Comparison of ENCODE assay signal across 8 cellular contexts in genomic region chr2:230225486-230225885, GRCh38.
DNase-seq lines count a peak whose midpoint lies in the region; ATAC-seq lines count a peak whose summit lies in the region.

TSS of gene SP140 (plus strand) at chr2:230225736. CDS start at chr2:230225845, 109 bp downstream.

- peak within 1 kb of the TSS; percentile 93 for H3K4me3 Mint-ChIP-seq in T-helper 2 cell treated with Interferon-gamma antibody and Interleukin-4, amounts not matched to agents 5 μg/mL and 100 μg/mL, for 36 hours

- peak within 1 kb of the TSS; percentile 95 for H3K27ac Mint-ChIP-seq in T-helper 2 cell treated with Interferon-gamma antibody and Interleukin-4, amounts not matched to agents 5 μg/mL and 100 μg/mL, for 36 hours

- peak; percentile 86 for DNase-seq in T-helper 2 cell treated with Interferon-gamma antibody and Interleukin-4, amounts not matched to agents 5 μg/mL and 100 μg/mL, for 36 hours (ENCODE audit: low spot score)
- DNase-seq in central memory CD4-positive, alpha-beta T cell, result peak; percentile 88
- peak; percentile 32 to 64 for DNase-seq in stimulated activated CD4-positive, alpha-beta T cell treated with anti-CD3 and anti-CD28 coated beads, Interleukin-15, amount 100 ng/mL, for 1 hour (ENCODE audit: low read depth in 1 of 2, low spot score in 1 of 2)
- DNase-seq in NCI-H128 (lab: John Stamatoyannopoulos, UW; ENCODE audit: unreplicated experiment) (no peak), GOT3 (lab: John Stamatoyannopoulos, UW) (no peak), retina (no peak)

- H3K4me1 Mint-ChIP-seq in T-helper 2 cell treated with Interferon-gamma antibody and Interleukin-4, amounts not matched to agents 5 μg/mL and 100 μg/mL, for 36 hours (ENCODE audit: low read depth), result peaks cover 66% of the 10 kb centered on the region

- H3K27me3 Mint-ChIP-seq in T-helper 2 cell treated with Interferon-gamma antibody and Interleukin-4, amounts not matched to agents 5 μg/mL and 100 μg/mL, for 36 hours (ENCODE audit: low read depth), result no peaks in the 10 kb centered on the region

- peaks cover 30% of the 10 kb centered on the region for H3K36me3 Mint-ChIP-seq in T-helper 2 cell treated with Interferon-gamma antibody and Interleukin-4, amounts not matched to agents 5 μg/mL and 100 μg/mL, for 36 hours (ENCODE audit: low read depth)

- ATAC-seq in GM18499 (IDR thresholded peaks at IDR 0.05; ENCODE audit: insufficient read depth, unreplicated experiment) (peak; percentile 55), HG02763 (IDR thresholded peaks at IDR 0.05; ENCODE audit: unreplicated experiment) (peak; percentile 75)

- peaks cover 8% of the 10 kb centered on the region for H3K9me3 Mint-ChIP-seq in T-helper 2 cell treated with Interferon-gamma antibody and Interleukin-4, amounts not matched to agents 5 μg/mL and 100 μg/mL, for 36 hours

Comparison
In these comparisons a context has a peak if more than half of its experiments do, and no peak if none do; other contexts are left out.
1. DNase-seq: peak in T-helper 2 cell treated with Interferon-gamma antibody and Interleukin-4, amounts not matched to agents 5 μg/mL and 100 μg/mL, for 36 hours (single experiment), central memory CD4-positive, alpha-beta T cell (single experiment) and stimulated activated CD4-positive, alpha-beta T cell treated with anti-CD3 and anti-CD28 coated beads, Interleukin-15, amount 100 ng/mL, for 1 hour (2 of 2); none in NCI-H128 (single experiment), GOT3 (single experiment) and retina (single experiment).